In genomic region chr11:111976119-111976518, GRCh38 we compare ENCODE assay signal across 10 cellular contexts. TPM values are rescaled to one million over a fixed set of nuclear protein-coding genes. Genes with fewer than 3 reads are reported as not detected.
DNase-seq lines count a peak whose midpoint lies in the region; ATAC-seq and TF ChIP-seq lines count a peak whose summit lies in the region.
"Had no signal": no experiment of that assay in that cellular context is flagged by ENCODE, and none has a peak within 500 bp of the region (broad histone marks: within the 10 kb centered on the region; RNA-seq: fewer than 3 reads in every experiment).

No MANE protein-coding gene starts in this region.

- H3K4me1 ChIP-seq in GM23338 (ENCODE audit: insufficient read depth) (peaks cover 17% of the 10 kb centered on the region), hepatocyte (ENCODE audit: insufficient read depth) (peaks cover 8% of the 10 kb centered on the region), skeletal muscle satellite cell (ENCODE audit: control insufficient read depth, insufficient read depth, low read length) (peaks cover 33% of the 10 kb centered on the region)

- H3K79me2 ChIP-seq in GM23338 (replicated peaks; ENCODE audit: insufficient read depth), result no peaks in the 10 kb centered on the region
- H3K79me2 ChIP-seq in hepatocyte, result no peaks in the 10 kb centered on the region

- H3K9me2 ChIP-seq in GM23338 (ENCODE audit: insufficient read depth) (no peaks in the 10 kb centered on the region), hepatocyte (replicated peaks; ENCODE audit: insufficient read depth) (no peaks in the 10 kb centered on the region)

- no peak overlapping the region for H3K27ac ChIP-seq in GM23338 (ENCODE audit: low read depth)
- H3K27ac ChIP-seq in hepatocyte, result peak overlapping the region; percentile 45

- H3K4me3 ChIP-seq in GM23338, result peak overlapping the region; percentile 83
- H3K4me3 ChIP-seq in hepatocyte, result no peak overlapping the region
- H3K4me3 ChIP-seq in skeletal muscle satellite cell (ENCODE audit: low read length), result no peak overlapping the region

- H3F3A ChIP-seq in GM23338 (replicated peaks; ENCODE audit: low read depth), result peaks cover 5% of the 10 kb centered on the region; the same call in 1 of the 2 replicates

- H3K36me3 Mint-ChIP-seq in GM23338 (ENCODE audit: low read depth), result no peaks in the 10 kb centered on the region; the same call in 2 of the 3 replicates
- peaks cover 3% of the 10 kb centered on the region for H3K36me3 Mint-ChIP-seq in T-helper 17 cell (ENCODE audit: low read depth)

- WGBS in hepatocyte (ENCODE audit: low lambda C conversion rate, missing lambda C conversion rate), result 83% methylated on average over 2 of the region's 2 CpGs

- H3K9ac ChIP-seq in skeletal muscle satellite cell (ENCODE audit: low read depth, low read length), result peak overlapping the region; percentile 91

- H4K20me1 ChIP-seq in GM23338 (replicated peaks; ENCODE audit: insufficient read depth), result no peaks in the 10 kb centered on the region
- H4K20me1 ChIP-seq in hepatocyte (ENCODE audit: insufficient read depth, poor library complexity, severe bottlenecking), result no peaks in the 10 kb centered on the region

- peaks cover 17% of the 10 kb centered on the region for H3K27me3 Mint-ChIP-seq in GM23338 (ENCODE audit: insufficient read depth, low read depth, poor library complexity)
- H3K27me3 Mint-ChIP-seq in T-helper 17 cell, result peaks cover 30% of the 10 kb centered on the region

- H3K36me3 ChIP-seq in GM23338 (ENCODE audit: insufficient read depth), result no peaks in the 10 kb centered on the region
- H3K36me3 ChIP-seq in hepatocyte (replicated peaks; ENCODE audit: insufficient read depth, low read depth), result no peaks in the 10 kb centered on the region
- peaks cover 18% of the 10 kb centered on the region for H3K36me3 ChIP-seq in skeletal muscle satellite cell (ENCODE audit: insufficient read depth, low read length)

- TF ChIP-seq CTCF in GM23338 (conservative IDR thresholded peaks at IDR 0.05; ENCODE audit: low read depth in 2 of 2), result no peak
- no peak for TF ChIP-seq CTCF in hepatocyte (IDR thresholded peaks at IDR 0.05; ENCODE audit: poor library complexity)
- no peak for TF ChIP-seq CTCF in GM10266 (IDR thresholded peaks at IDR 0.05; ENCODE audit: control insufficient read depth, insufficient read depth, low read depth, missing control alignments)

- ATAC-seq in GM23338 (no peak), T-helper 17 cell (no peak), HG03442 (IDR thresholded peaks at IDR 0.05; ENCODE audit: unreplicated experiment) (no peak), HG03460 (IDR thresholded peaks at IDR 0.05; ENCODE audit: unreplicated experiment) (no peak)

- peak overlapping the region; percentile 69; the same call in 1 of the 2 replicates for H2AFZ ChIP-seq in GM23338
- H2AFZ ChIP-seq in hepatocyte, result no peak overlapping the region

- peaks cover 25% of the 10 kb centered on the region for H3K4me1 Mint-ChIP-seq in GM23338
- H3K4me1 Mint-ChIP-seq in T-helper 17 cell, result peaks cover 17% of the 10 kb centered on the region

- H3K4me3 Mint-ChIP-seq in GM23338 (peak overlapping the region; percentile 79), T-helper 17 cell (peak overlapping the region; percentile 68)

- H3K27ac Mint-ChIP-seq in GM23338, result no peak overlapping the region
- H3K27ac Mint-ChIP-seq in T-helper 17 cell, result peak overlapping the region; percentile 45

- DNase-seq in GM23338 (ENCODE audit: low spot score), result peak; percentile 3
- DNase-seq in T-helper 17 cell, result no peak
- DNase-seq in hepatocyte (ENCODE audit: low spot score), result no peak
- no peak for DNase-seq in inferior parietal cortex (ENCODE audit: extremely low spot score)
- no peak for DNase-seq in GM10266 (ENCODE audit: extremely low spot score)
- DNase-seq: MM.1S had no signal

- H3K9me3 ChIP-seq in T-helper 17 cell (ENCODE audit: control insufficient read depth, low read length, poor library complexity, severe bottlenecking) (no peaks in the 10 kb centered on the region), hepatocyte (ENCODE audit: low read depth) (no peaks in the 10 kb centered on the region), skeletal muscle satellite cell (replicated peaks; ENCODE audit: low read length) (no peaks in the 10 kb centered on the region)

- no peaks in the 10 kb centered on the region for H3K9me3 Mint-ChIP-seq in GM23338

- H3K4me2 ChIP-seq in GM23338, result peak overlapping the region; percentile 91
- H3K4me2 ChIP-seq in hepatocyte, result peak overlapping the region; percentile 97
- H3K4me2 ChIP-seq in skeletal muscle satellite cell (ENCODE audit: low read length), result peak overlapping the region; percentile 95

- H3K27me3 ChIP-seq in GM23338 (ENCODE audit: insufficient read depth) (no peaks in the 10 kb centered on the region), hepatocyte (no peaks in the 10 kb centered on the region), skeletal muscle satellite cell (ENCODE audit: control insufficient read depth, insufficient read depth, low read length) (no peaks in the 10 kb centered on the region)

TF ChIP-seq in GM23338, 12 proteins besides CTCF, POLR2A, EP300 and RAD21 (continues in another document):
- no peak for TF ChIP-seq POLR2AphosphoS5 (IDR thresholded peaks at IDR 0.05; ENCODE audit: low read depth)
- no peak for TF ChIP-seq EZH2phosphoT487 (IDR thresholded peaks at IDR 0.05; ENCODE audit: unreplicated experiment)

RNA-seq across cellular contexts. Expression of gene DIXDC1, which starts 39.0 kb away (rescaled TPM):
- total RNA-seq in GM23338 (2014; rRNA removed; shearing (Covaris generic)), result 17.2 and 18.1 TPM in 2 replicates
- 9.4 and 9.6 TPM in 2 replicates for polyA plus RNA-seq in GM23338 (2016; fragmentation: Nextera tagmentation; extraction: Ambion mirVana)
- under 1 TPM; 0.42 to 0.96 TPM for total RNA-seq in T-helper 17 cell
- total RNA-seq in hepatocyte, result 14.7 and 18.4 TPM in 2 replicates
- polyA plus RNA-seq in hepatocyte, result 5.2 and 8.2 TPM in 2 replicates
- 11.2 and 14.9 TPM in 2 replicates for total RNA-seq in skeletal muscle satellite cell (2012; rRNA removed)

RNA-seq across cellular contexts. Expression of gene DLAT, which starts 49.1 kb away (rescaled TPM):
- total RNA-seq in GM23338 (2014; rRNA removed; shearing (Covaris generic)), result 58.4 and 66.5 TPM in 2 replicates
- polyA plus RNA-seq in GM23338 (2016; fragmentation: Nextera tagmentation; extraction: Ambion mirVana), result 25.2 and 31.8 TPM in 2 replicates
- 10 to 100 TPM; 13.8 to 16.1 TPM for total RNA-seq in T-helper 17 cell
- 40.5 and 42.1 TPM in 2 replicates for total RNA-seq in hepatocyte
- polyA plus RNA-seq in hepatocyte, result 27.9 and 32.7 TPM in 2 replicates
- 46.4 and 56.1 TPM in 2 replicates for total RNA-seq in skeletal muscle satellite cell (2012; rRNA removed)

RNA-seq across cellular contexts. Expression of gene C11orf52, which starts 57.4 kb away (rescaled TPM):
- total RNA-seq in GM23338 (2014; rRNA removed; shearing (Covaris generic)), result 1.0 TPM in 1 of 2 replicates, not detected in the other
- polyA plus RNA-seq in GM23338 (2016; fragmentation: Nextera tagmentation; extraction: Ambion mirVana) (4.1 and 4.7 TPM in 2 replicates), hepatocyte (21.1 and 23.7 TPM in 2 replicates)
- total RNA-seq in T-helper 17 cell (not detected), hepatocyte (8.7 and 14.8 TPM in 2 replicates)
- not detected in 2 replicates for total RNA-seq in skeletal muscle satellite cell (2012; rRNA removed)
- total RNA-seq: T-helper 2 cell treated with Interferon-gamma antibody and Interleukin-4, amounts not matched to agents 100 ng/mL and 5 ng/mL, for 36 hours had no signal
